In genomic region chr3:72111265-72111972, GRCh38 we compare ENCODE assay signal across 26 cellular contexts.
"Had no signal": no experiment of that assay in that cellular context is flagged by ENCODE, and none has a peak within 500 bp of the region (broad histone marks: within the 10 kb centered on the region; RNA-seq: fewer than 3 reads in every experiment).

No MANE protein-coding gene starts in this region.

- H3K4me3 Mint-ChIP-seq: activated CD4-positive, alpha-beta T cell treated with anti-CD3 and anti-CD28 coated beads for 36 hours; activated CD4-positive, alpha-beta T cell treated with anti-CD3 and anti-CD28 coated beads, Interleukin-2, amount 10 ng/mL, durations not matched to agents 7 days and 5 days; activated CD8-positive, alpha-beta T cell treated with anti-CD3 and anti-CD28 coated beads, Interleukin-2, amount 10 ng/mL, durations not matched to agents 7 days and 5 days; activated naive CD4-positive, alpha-beta T cell treated with anti-CD3 and anti-CD28 coated beads, Interleukin-2, amount 50 U/mL, for 24 hours; activated naive CD8-positive, alpha-beta T cell treated with anti-CD3 and anti-CD28 coated beads, Interleukin-2, amount 10 ng/mL, durations not matched to agents 7 days and 5 days; activated T-cell treated with anti-CD3 and anti-CD28 coated beads, Interleukin-2, amount 50 U/mL, for 24 hours had no signal

- H3K4me3 ChIP-seq: ascending aorta, breast epithelium, K562, SJCRH30, SK-N-MC had no signal

- FAIRE-seq: K562 had no signal

- H3K9me3 Mint-ChIP-seq: activated CD4-positive, alpha-beta T cell treated with anti-CD3 and anti-CD28 coated beads, Interleukin-2, amount 10 ng/mL, durations not matched to agents 7 days and 5 days; activated naive CD4-positive, alpha-beta T cell treated with anti-CD3 and anti-CD28 coated beads, Interleukin-2, amount 50 U/mL, for 24 hours; activated naive CD8-positive, alpha-beta T cell treated with anti-CD3 and anti-CD28 coated beads, Interleukin-2, amount 10 ng/mL, durations not matched to agents 7 days and 5 days; activated T-cell treated with anti-CD3 and anti-CD28 coated beads, Interleukin-2, amount 50 U/mL, for 24 hours; activated T-helper 2 cell treated with anti-CD3 and anti-CD28 coated beads, Interferon-gamma antibody, Interleukin-2, Interleukin-4, amounts not matched to agents 10 μg/mL and 5 μg/mL and 100 μg/mL, durations not matched to agents 14 hours and 24 hours and 36 hours had no signal

- H3K27ac ChIP-seq: ascending aorta, breast epithelium, SJCRH30, SK-N-MC had no signal

- H3K27ac Mint-ChIP-seq: activated CD4-positive, alpha-beta T cell treated with anti-CD3 and anti-CD28 coated beads for 36 hours; activated CD4-positive, alpha-beta T cell treated with anti-CD3 and anti-CD28 coated beads, Interleukin-2, amount 10 ng/mL, durations not matched to agents 7 days and 5 days; activated CD8-positive, alpha-beta T cell treated with anti-CD3 and anti-CD28 coated beads, Interleukin-2, amount 10 ng/mL, durations not matched to agents 7 days and 5 days; activated naive CD4-positive, alpha-beta T cell treated with anti-CD3 and anti-CD28 coated beads, Interleukin-2, amount 50 U/mL, for 24 hours; activated naive CD8-positive, alpha-beta T cell treated with anti-CD3 and anti-CD28 coated beads, Interleukin-2, amount 10 ng/mL, durations not matched to agents 7 days and 5 days; activated T-cell treated with anti-CD3 and anti-CD28 coated beads, Interleukin-2, amount 50 U/mL, for 24 hours; activated T-helper 2 cell treated with anti-CD3 and anti-CD28 coated beads, Interferon-gamma antibody, Interleukin-2, Interleukin-4, amounts not matched to agents 10 μg/mL and 5 μg/mL and 100 μg/mL, durations not matched to agents 14 hours and 24 hours and 36 hours had no signal

- ATAC-seq: activated CD4-positive, alpha-beta T cell treated with anti-CD3 and anti-CD28 coated beads for 36 hours; activated CD4-positive, CD25-positive, alpha-beta regulatory T cell treated with anti-CD3 and anti-CD28 coated beads, Interleukin-2, amount 50 U/mL, for 24 hours; activated CD8-positive, alpha-beta T cell treated with anti-CD3 and anti-CD28 coated beads, Interleukin-2, amount 10 ng/mL, durations not matched to agents 7 days and 5 days; K562; Panc1 had no signal

- H3K9me3 ChIP-seq: ascending aorta, breast epithelium, SJCRH30 had no signal

- H3K4me1 ChIP-seq: breast epithelium, SJCRH30 had no signal

- H3K36me3 ChIP-seq: ascending aorta, breast epithelium, SJCRH30 had no signal

- H3K36me3 Mint-ChIP-seq: activated naive CD4-positive, alpha-beta T cell treated with anti-CD3 and anti-CD28 coated beads, Interleukin-2, amount 50 U/mL, for 24 hours; activated naive CD8-positive, alpha-beta T cell treated with anti-CD3 and anti-CD28 coated beads, Interleukin-2, amount 10 ng/mL, durations not matched to agents 7 days and 5 days had no signal

- H3K27me3 Mint-ChIP-seq: activated CD4-positive, alpha-beta T cell treated with anti-CD3 and anti-CD28 coated beads, Interleukin-2, amount 10 ng/mL, durations not matched to agents 7 days and 5 days; activated naive CD4-positive, alpha-beta T cell treated with anti-CD3 and anti-CD28 coated beads, Interleukin-2, amount 50 U/mL, for 24 hours had no signal

- H3K27me3 ChIP-seq: ascending aorta, breast epithelium, SJCRH30 had no signal

- DNase-seq: activated CD4-positive, alpha-beta T cell treated with anti-CD3 and anti-CD28 coated beads for 36 hours; activated CD4-positive, alpha-beta T cell treated with anti-CD3 and anti-CD28 coated beads, Interleukin-2, amount 10 ng/mL, durations not matched to agents 7 days and 5 days; activated CD4-positive, alpha-beta T cell treated with anti-CD3 and anti-CD28 coated beads, Interleukin-2, amount 50 U/mL, for 48 hours; activated CD8-positive, alpha-beta T cell treated with anti-CD3 and anti-CD28 coated beads, Interleukin-2, amount 10 ng/mL, durations not matched to agents 7 days and 5 days; activated gamma-delta T cell; activated naive CD4-positive, alpha-beta T cell treated with Interleukin-2 at 50 U/mL for 16 hours; activated naive CD8-positive, alpha-beta T cell treated with anti-CD3 and anti-CD28 coated beads, Interleukin-2, amount 10 ng/mL, durations not matched to agents 7 days and 5 days; activated T-cell treated with anti-CD3 and anti-CD28 coated beads, Interleukin-2, amount 50 U/mL, for 24 hours; NCI-H1092 treated with DMSO at 0.1 percent for 48 hours; NCI-H1436 treated with DMSO at 0.1 percent for 48 hours; NCI-H187; NCI-H2029 treated with DMSO at 0.1 percent for 48 hours; NCI-H2107; NCI-H2171; NCI-H510A treated with DMSO at 0.1 percent for 48 hours; SHP77; SJCRH30; T1000 had no signal

- H3K4me1 Mint-ChIP-seq: activated CD4-positive, alpha-beta T cell treated with anti-CD3 and anti-CD28 coated beads for 36 hours; activated CD4-positive, alpha-beta T cell treated with anti-CD3 and anti-CD28 coated beads, Interleukin-2, amount 10 ng/mL, durations not matched to agents 7 days and 5 days; activated naive CD4-positive, alpha-beta T cell treated with anti-CD3 and anti-CD28 coated beads, Interleukin-2, amount 50 U/mL, for 24 hours; activated naive CD8-positive, alpha-beta T cell treated with anti-CD3 and anti-CD28 coated beads, Interleukin-2, amount 10 ng/mL, durations not matched to agents 7 days and 5 days had no signal
